Comparison of ENCODE assay signal across 24 cellular contexts in the genomic region with DNA sequence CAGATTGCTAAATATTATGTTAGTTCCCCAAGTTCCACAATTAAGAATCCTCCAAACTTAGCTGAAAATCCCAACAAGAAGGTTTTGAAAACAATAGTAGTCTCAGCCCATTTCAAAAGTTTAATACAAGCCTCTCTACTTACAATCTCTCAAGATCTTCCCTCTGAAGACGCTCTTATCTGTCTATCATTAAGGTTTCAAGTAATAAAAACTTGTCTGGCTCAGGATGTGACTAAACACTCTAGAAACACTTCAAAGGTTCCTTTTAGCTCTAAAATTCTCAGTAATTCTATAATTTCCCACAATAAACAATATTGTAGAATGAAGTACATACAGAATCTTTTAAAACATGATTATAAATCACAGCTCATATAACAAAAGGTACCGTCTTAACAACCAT. TPM values are rescaled to one million over a fixed set of nuclear protein-coding genes. Genes with fewer than 3 reads are reported as not detected.
DNase-seq lines count a peak whose midpoint lies in the region; ATAC-seq and TF ChIP-seq lines count a peak whose summit lies in the region.
"Had no signal": no experiment of that assay in that cellular context is flagged by ENCODE, and none has a peak within 500 bp of the region (broad histone marks: within the 10 kb centered on the region; RNA-seq: fewer than 3 reads in every experiment).

No MANE protein-coding gene starts in this region.

- H3K4me1 Mint-ChIP-seq in activated CD8-positive, alpha-beta T cell treated with anti-CD3 and anti-CD28 coated beads for 36 hours (ENCODE audit: low read depth) = peaks cover 47% of the 10 kb centered on the region
- H3K4me1 Mint-ChIP-seq in activated CD8-positive, alpha-beta T cell treated with anti-CD3 and anti-CD28 coated beads, Interleukin-2, amount 10 ng/mL, durations not matched to agents 7 days and 5 days (ENCODE audit: low read depth) = peaks cover 11% of the 10 kb centered on the region
- H3K4me1 Mint-ChIP-seq in CD4-positive, CD25-positive, alpha-beta regulatory T cell = peaks cover 33 to 64% (median 47%) of the 10 kb centered on the region in 4 donors
- H3K4me1 Mint-ChIP-seq in central memory CD8-positive, alpha-beta T cell = peaks cover 72% of the 10 kb centered on the region
- H3K4me1 Mint-ChIP-seq: H9 had no signal

- POLR2A ChIA-PET in activated CD8-positive, alpha-beta T cell treated with anti-CD3 and anti-CD28 coated beads for 36 hours (lab: Charles Lee) = interaction anchor here (1.1 kb wide), 1 partner anchor 11 kb away, joined by 3 read pairs; no protein-coding TSS in a partner anchor
- POLR2A ChIA-PET in activated CD8-positive, alpha-beta T cell treated with anti-CD3 and anti-CD28 coated beads, Interleukin-2, amount 10 ng/mL, durations not matched to agents 7 days and 5 days (lab: Charles Lee) = no interaction called here
- POLR2A ChIA-PET in HCT116 (lab: Charles Lee) = no interaction called here

- H3K27ac ChIP-seq in CD4-positive, CD25-positive, alpha-beta regulatory T cell (ENCODE audit: insufficient read depth, low read length, poor library complexity, severe bottlenecking) = no peak overlapping the region
- no peak overlapping the region for H3K27ac ChIP-seq in HCT116 (ENCODE audit: low read depth, low read length)
- no peak overlapping the region for H3K27ac ChIP-seq in hepatocyte
- no peak overlapping the region for H3K27ac ChIP-seq in GM23248
- H3K27ac ChIP-seq: C4-2B, HL-60, RWPE1 had no signal

- H3K27me3 Mint-ChIP-seq in activated CD8-positive, alpha-beta T cell treated with anti-CD3 and anti-CD28 coated beads for 36 hours = no peaks in the 10 kb centered on the region
- no peaks in the 10 kb centered on the region for H3K27me3 Mint-ChIP-seq in activated CD8-positive, alpha-beta T cell treated with anti-CD3 and anti-CD28 coated beads, Interleukin-2, amount 10 ng/mL, durations not matched to agents 7 days and 5 days (ENCODE audit: low read depth)
- H3K27me3 Mint-ChIP-seq in CD4-positive, CD25-positive, alpha-beta regulatory T cell = no peaks in the 10 kb centered on the region
- no peaks in the 10 kb centered on the region for H3K27me3 Mint-ChIP-seq in central memory CD8-positive, alpha-beta T cell

- WGBS in hepatocyte (ENCODE audit: low lambda C conversion rate, missing lambda C conversion rate) = 44% methylated on average over 2 of the region's 2 CpGs
- WGBS in GM23248 (ENCODE audit: low coverage in 1 of 2, low lambda C conversion rate in 2 of 2, missing lambda C conversion rate in 2 of 2), 2 experiments = 78 to 80% methylated on average over 2 of the region's 2 CpGs

- no peaks in the 10 kb centered on the region for H3K9me3 Mint-ChIP-seq in activated CD8-positive, alpha-beta T cell treated with anti-CD3 and anti-CD28 coated beads for 36 hours
- H3K9me3 Mint-ChIP-seq in activated CD8-positive, alpha-beta T cell treated with anti-CD3 and anti-CD28 coated beads, Interleukin-2, amount 10 ng/mL, durations not matched to agents 7 days and 5 days (ENCODE audit: insufficient read depth) = no peaks in the 10 kb centered on the region
- peaks cover 0 to 1% (median 0%) of the 10 kb centered on the region in 7 donors for H3K9me3 Mint-ChIP-seq in CD4-positive, CD25-positive, alpha-beta regulatory T cell
- no peaks in the 10 kb centered on the region for H3K9me3 Mint-ChIP-seq in central memory CD8-positive, alpha-beta T cell

- no peaks in the 10 kb centered on the region for H3K27me3 ChIP-seq in CD4-positive, CD25-positive, alpha-beta regulatory T cell (ENCODE audit: control insufficient read depth, insufficient read depth, low read length)
- H3K27me3 ChIP-seq in HCT116 (ENCODE audit: insufficient read depth, low read length) (no peaks in the 10 kb centered on the region), hepatocyte (no peaks in the 10 kb centered on the region), GM23248 (replicated peaks; ENCODE audit: insufficient read depth) (no peaks in the 10 kb centered on the region)

- H3K4me2 ChIP-seq in HCT116 (ENCODE audit: low read length) (no peak overlapping the region), hepatocyte (no peak overlapping the region), GM23248 (ENCODE audit: unreplicated experiment) (no peak overlapping the region)

- H3K9me3 ChIP-seq in CD4-positive, CD25-positive, alpha-beta regulatory T cell (ENCODE audit: control insufficient read depth in 2 of 2, low read length in 2 of 2) = no peaks in the 10 kb centered on the region
- H3K9me3 ChIP-seq in HCT116 (ENCODE audit: control insufficient read depth in 1 of 2, insufficient read depth in 1 of 2, low read depth in 1 of 2, low read length in 2 of 2) (no peaks in the 10 kb centered on the region), hepatocyte (ENCODE audit: low read depth) (no peaks in the 10 kb centered on the region), GM23248 (ENCODE audit: low read depth) (no peaks in the 10 kb centered on the region)

- H3K36me3 ChIP-seq in CD4-positive, CD25-positive, alpha-beta regulatory T cell (ENCODE audit: control insufficient read depth, insufficient read depth, low read length) = peaks cover 4% of the 10 kb centered on the region
- H3K36me3 ChIP-seq in HCT116 (ENCODE audit: control insufficient read depth in 1 of 2, insufficient read depth in 2 of 2, low read length in 2 of 2) = no peaks in the 10 kb centered on the region
- no peaks in the 10 kb centered on the region for H3K36me3 ChIP-seq in hepatocyte (replicated peaks; ENCODE audit: insufficient read depth, low read depth)
- no peaks in the 10 kb centered on the region for H3K36me3 ChIP-seq in GM23248 (ENCODE audit: low read depth)

- ATAC-seq in activated CD8-positive, alpha-beta T cell treated with anti-CD3 and anti-CD28 coated beads for 36 hours = peak; percentile 55
- ATAC-seq in activated CD8-positive, alpha-beta T cell treated with anti-CD3 and anti-CD28 coated beads, Interleukin-2, amount 10 ng/mL, durations not matched to agents 7 days and 5 days = no peak
- peak; percentile 47 to 53 for ATAC-seq in CD4-positive, CD25-positive, alpha-beta regulatory T cell (ENCODE audit: low read depth in 2 of 2)
- no peak for ATAC-seq in HCT116
- ATAC-seq in central memory CD8-positive, alpha-beta T cell (replicated peaks; ENCODE audit: extremely low read depth, poor library complexity, severe bottlenecking) = no peak
- ATAC-seq: GM12878, HepG2, K562 had no signal

- H2AFZ ChIP-seq in HCT116 (ENCODE audit: low read depth, low read length, poor library complexity, severe bottlenecking) (no peak overlapping the region), hepatocyte (no peak overlapping the region), GM23248 (no peak overlapping the region)

- no peak for TF ChIP-seq CTCF in activated CD8-positive, alpha-beta T cell treated with anti-CD3 and anti-CD28 coated beads for 36 hours (IDR thresholded peaks at IDR 0.05)
- no peak for TF ChIP-seq CTCF in HCT116 (IDR thresholded peaks at IDR 0.05 in 2 of 3, conservative IDR thresholded peaks at IDR 0.05 in 1 of 3; ENCODE audit: borderline replicate concordance in 1 of 3, insufficient read depth in 1 of 3, low read depth in 2 of 3, low read length in 2 of 3)
- TF ChIP-seq CTCF in hepatocyte (IDR thresholded peaks at IDR 0.05; ENCODE audit: poor library complexity) = no peak

- H3K79me2 ChIP-seq in HCT116 (ENCODE audit: insufficient read depth, low read length) (no peaks in the 10 kb centered on the region), hepatocyte (peaks cover 64% of the 10 kb centered on the region), GM23248 (ENCODE audit: insufficient read depth) (peaks cover 100% of the 10 kb centered on the region)

- in situ Hi-C loops in GM23248 (cut with MboI) = no loop called here

- TF ChIP-seq RAD21 in HCT116 (IDR thresholded peaks at IDR 0.05; ENCODE audit: low read depth) = no peak

- intact Hi-C loops in activated CD8-positive, alpha-beta T cell treated with anti-CD3 and anti-CD28 coated beads for 36 hours (cut with micrococcal nuclease) = no loop called here
- intact Hi-C loops in HCT116 (cut with micrococcal nuclease) = no loop called here

- H3K4me3 Mint-ChIP-seq in activated CD8-positive, alpha-beta T cell treated with anti-CD3 and anti-CD28 coated beads for 36 hours = no peak overlapping the region
- no peak overlapping the region for H3K4me3 Mint-ChIP-seq in activated CD8-positive, alpha-beta T cell treated with anti-CD3 and anti-CD28 coated beads, Interleukin-2, amount 10 ng/mL, durations not matched to agents 7 days and 5 days
- no peak overlapping the region for H3K4me3 Mint-ChIP-seq in CD4-positive, CD25-positive, alpha-beta regulatory T cell
- no peak overlapping the region for H3K4me3 Mint-ChIP-seq in central memory CD8-positive, alpha-beta T cell
- H3K4me3 Mint-ChIP-seq: H9 had no signal

- RAD21 ChIA-PET in HCT116 (lab: Charles Lee; ENCODE audit: low non-redundant PET in 1 of 2, low total read pairs in 2 of 2, uncharacterized antibody in 2 of 2, unreplicated experiment in 2 of 2) = no interaction called here

- H3K9ac ChIP-seq in HCT116 (ENCODE audit: low read length) (no peak overlapping the region), GM23248 (no peak overlapping the region)

- H3F3A ChIP-seq in GM23248 (ENCODE audit: insufficient read depth) = peaks cover 18% of the 10 kb centered on the region

- CTCF ChIA-PET in activated CD8-positive, alpha-beta T cell treated with anti-CD3 and anti-CD28 coated beads for 36 hours (lab: Charles Lee) = no interaction called here
- CTCF ChIA-PET in activated CD8-positive, alpha-beta T cell treated with anti-CD3 and anti-CD28 coated beads, Interleukin-2, amount 10 ng/mL, durations not matched to agents 7 days and 5 days (lab: Charles Lee) = interaction anchor here (1.0 kb wide), 1 partner anchor 155 kb away, joined by 3 read pairs; no protein-coding TSS in a partner anchor
- CTCF ChIA-PET in HCT116 (lab: Charles Lee) = no interaction called here

- no peak overlapping the region for H3K4me3 ChIP-seq in CD4-positive, CD25-positive, alpha-beta regulatory T cell (ENCODE audit: low read depth, low read length)
- H3K4me3 ChIP-seq in HCT116 (replicated peaks in 1 of 2; ENCODE audit: low read depth in 1 of 2, low read length in 2 of 2) (no peak overlapping the region), hepatocyte (no peak overlapping the region), GM23248 (no peak overlapping the region)
- H3K4me3 ChIP-seq: GM12878, K562 had no signal

- DNase-seq in activated CD8-positive, alpha-beta T cell treated with anti-CD3 and anti-CD28 coated beads for 36 hours = no peak
- DNase-seq in activated CD8-positive, alpha-beta T cell treated with anti-CD3 and anti-CD28 coated beads, Interleukin-2, amount 10 ng/mL, durations not matched to agents 7 days and 5 days = no peak
- peak in 1 of 3 donors; percentile 45 for DNase-seq in CD4-positive, CD25-positive, alpha-beta regulatory T cell
- DNase-seq in HCT116 (ENCODE audit: low read depth, low spot score) (no peak), hepatocyte (ENCODE audit: low spot score) (no peak), NCI-H2081 (lab: John Stamatoyannopoulos, UW) (no peak), GM23248 (no peak)
- no peak for DNase-seq in central memory CD8-positive, alpha-beta T cell (ENCODE audit: low spot score in 2 of 2)
- DNase-seq: DMS79; H9; NCI-H1092 treated with DMSO at 0.1 percent for 48 hours; NCI-H2029 treated with DMSO at 0.1 percent for 48 hours; NCI-H2171; NCI-H345; NCI-H524; NCI-H774; NK-92 treated with Interleukin-12 subunit alpha and Interleukin-12 subunit beta, amount 100 ng/mL, for 24 hours; SHP77 treated with DMSO at 0.1 percent for 48 hours had no signal

- BruUV-seq in HCT116 (replicated peaks; lab: Mats Ljungman, UMichigan) = no TSS peak

- H3K36me3 Mint-ChIP-seq in activated CD8-positive, alpha-beta T cell treated with anti-CD3 and anti-CD28 coated beads for 36 hours (ENCODE audit: low read depth) = peaks cover 20% of the 10 kb centered on the region
- H3K36me3 Mint-ChIP-seq in activated CD8-positive, alpha-beta T cell treated with anti-CD3 and anti-CD28 coated beads, Interleukin-2, amount 10 ng/mL, durations not matched to agents 7 days and 5 days (ENCODE audit: low read depth) = peaks cover 14% of the 10 kb centered on the region
- H3K36me3 Mint-ChIP-seq in CD4-positive, CD25-positive, alpha-beta regulatory T cell = peaks cover 15% of the 10 kb centered on the region
- H3K36me3 Mint-ChIP-seq in central memory CD8-positive, alpha-beta T cell (ENCODE audit: insufficient read depth) = peaks cover 6% of the 10 kb centered on the region

- H3K9me2 ChIP-seq in HCT116 (ENCODE audit: insufficient read depth) = no peaks in the 10 kb centered on the region
- H3K9me2 ChIP-seq in hepatocyte (replicated peaks; ENCODE audit: insufficient read depth) = no peaks in the 10 kb centered on the region
- no peaks in the 10 kb centered on the region for H3K9me2 ChIP-seq in GM23248 (ENCODE audit: insufficient read depth)

- TF ChIP-seq POLR2A in HCT116 (IDR thresholded peaks at IDR 0.05; ENCODE audit: borderline replicate concordance, extremely low read depth, insufficient read depth, insufficient read length) = no peak

- H4K20me1 ChIP-seq in HCT116 (ENCODE audit: insufficient read depth) (no peaks in the 10 kb centered on the region), hepatocyte (ENCODE audit: insufficient read depth, poor library complexity, severe bottlenecking) (peaks cover 4% of the 10 kb centered on the region), GM23248 (ENCODE audit: insufficient read depth) (no peaks in the 10 kb centered on the region)

- H3K4me1 ChIP-seq in CD4-positive, CD25-positive, alpha-beta regulatory T cell (ENCODE audit: control insufficient read depth, insufficient read depth, low read length, poor library complexity, severe bottlenecking) = peaks cover 15% of the 10 kb centered on the region
- H3K4me1 ChIP-seq in HCT116 (ENCODE audit: control insufficient read depth in 1 of 2, insufficient read depth in 2 of 2, low read length in 2 of 2) = no peaks in the 10 kb centered on the region; a peak in 1 of 4 replicates
- H3K4me1 ChIP-seq in hepatocyte (ENCODE audit: insufficient read depth) = no peaks in the 10 kb centered on the region
- peaks cover 29% of the 10 kb centered on the region for H3K4me1 ChIP-seq in GM23248 (ENCODE audit: insufficient read depth)

- peak overlapping the region; percentile 58 for H3K27ac Mint-ChIP-seq in activated CD8-positive, alpha-beta T cell treated with anti-CD3 and anti-CD28 coated beads for 36 hours
- no peak overlapping the region for H3K27ac Mint-ChIP-seq in activated CD8-positive, alpha-beta T cell treated with anti-CD3 and anti-CD28 coated beads, Interleukin-2, amount 10 ng/mL, durations not matched to agents 7 days and 5 days
- H3K27ac Mint-ChIP-seq in CD4-positive, CD25-positive, alpha-beta regulatory T cell = peak overlapping the region in 1 of 3 donors; percentile 0
- peak overlapping the region; percentile 33 for H3K27ac Mint-ChIP-seq in central memory CD8-positive, alpha-beta T cell (ENCODE audit: low read depth)
- H3K27ac Mint-ChIP-seq: H9 had no signal

RNA-seq across cellular contexts. Expression of a gene that starts 16.3 kb away (rescaled TPM):
- 10 to 100 TPM; 39.4 to 40.8 TPM for total RNA-seq in activated CD8-positive, alpha-beta T cell treated with anti-CD3 and anti-CD28 coated beads for 36 hours
- 10 to 100 TPM; 31.1 to 32.9 TPM for total RNA-seq in activated CD8-positive, alpha-beta T cell treated with anti-CD3 and anti-CD28 coated beads, Interleukin-2, amount 10 ng/mL, durations not matched to agents 7 days and 5 days
- total RNA-seq in CD4-positive, CD25-positive, alpha-beta regulatory T cell = 73.3 TPM
- 10 to 100 TPM; 14.4 to 22.4 (median 20.9) TPM for polyA plus RNA-seq in CD4-positive, CD25-positive, alpha-beta regulatory T cell
- total RNA-seq in HCT116 (2021; ENCODE audit: unreplicated experiment) (15.0 TPM), hepatocyte (21.4 and 35.5 TPM in 2 replicates)
- 5.9 and 10.4 TPM in 2 replicates for polyA plus RNA-seq in HCT116 (2012)
- polyA plus RNA-seq in hepatocyte (15.3 and 19.6 TPM in 2 replicates), GM23248 (2016; fragmentation: Nextera tagmentation; extraction: Ambion mirVana) (21.0 and 26.5 TPM in 2 replicates)
- total RNA-seq in GM23248 (2014; rRNA removed; shearing (Covaris generic)) = 17.0 and 28.1 TPM in 2 replicates

Comparison
In these comparisons a context has a peak if more than half of its experiments do, and no peak if none do; other contexts are left out.
1. ATAC-seq: peak in activated CD8-positive, alpha-beta T cell treated with anti-CD3 and anti-CD28 coated beads for 36 hours (single experiment) and CD4-positive, CD25-positive, alpha-beta regulatory T cell (2 of 2); none in activated CD8-positive, alpha-beta T cell treated with anti-CD3 and anti-CD28 coated beads, Interleukin-2, amount 10 ng/mL, durations not matched to agents 7 days and 5 days (single experiment), HCT116 (single experiment) and central memory CD8-positive, alpha-beta T cell (single experiment).